30 cellular contexts compared by ENCODE assay signal in genomic region chr9:8823131-8823895, GRCh38.
A peak's percentile ranks its signal among the peaks of the same experiment; 100 is the strongest.
DNase-seq lines count a peak whose midpoint lies in the region; ATAC-seq, FAIRE-seq and TF ChIP-seq lines count a peak whose summit lies in the region.
"Had no signal": no experiment of that assay in that cellular context is flagged by ENCODE, and none has a peak within 500 bp of the region (broad histone marks: within the 10 kb centered on the region; RNA-seq: fewer than 3 reads in every experiment).

No MANE protein-coding gene starts in this region.

- no peaks in the 10 kb centered on the region for H3K36me3 ChIP-seq in kidney (ENCODE audit: control insufficient read depth in 1 of 2, insufficient read depth in 2 of 2, low read length in 2 of 2)
- H3K36me3 ChIP-seq in neural progenitor cell, result no peaks in the 10 kb centered on the region
- no peaks in the 10 kb centered on the region for H3K36me3 ChIP-seq in mesendoderm (ENCODE audit: control insufficient read depth, insufficient read depth, low read length)
- H3K36me3 ChIP-seq: gastroesophageal sphincter, uterus had no signal

- no peaks in the 10 kb centered on the region for H3K9me3 ChIP-seq in kidney (ENCODE audit: control insufficient read depth in 1 of 2, low read length in 2 of 2)
- H3K9me3 ChIP-seq in neural progenitor cell (ENCODE audit: low read depth), result no peaks in the 10 kb centered on the region
- H3K9me3 ChIP-seq: gastroesophageal sphincter, uterus had no signal

- H3K4me1 Mint-ChIP-seq in WTC11 (peaks cover 47% of the 10 kb centered on the region), neural progenitor cell (peaks cover 50% of the 10 kb centered on the region)
- H3K4me1 Mint-ChIP-seq: activated T-helper 17 cell treated with anti-CD3 and anti-CD28 coated beads, Interleukin-2, amount 50 U/mL, for 72 hours; natural killer cell; stimulated activated effector memory CD8-positive, alpha-beta T cell treated with anti-CD3 and anti-CD28 coated beads, Interleukin-12 subunit alpha, Interleukin-12 subunit beta, amount 100 ng/mL, for 72 hours had no signal

- H2AK5ac ChIP-seq in mesendoderm (ENCODE audit: low read length), result no peak overlapping the region

- intact Hi-C loops in kidney (cut with DNase I), result no loop called here

- H3F3A ChIP-seq in neural progenitor cell (ENCODE audit: low read depth), result peaks cover 5% of the 10 kb centered on the region

- H3K4me3 Mint-ChIP-seq in WTC11 (no peak overlapping the region), neural progenitor cell (no peak overlapping the region)
- H3K4me3 Mint-ChIP-seq: activated CD8-positive, alpha-beta T cell treated with anti-CD3 and anti-CD28 coated beads for 36 hours; activated naive CD8-positive, alpha-beta T cell; activated T-helper 17 cell treated with anti-CD3 and anti-CD28 coated beads, Interleukin-2, amount 50 U/mL, for 72 hours; natural killer cell; stimulated activated effector memory CD8-positive, alpha-beta T cell treated with anti-CD3 and anti-CD28 coated beads, Interleukin-12 subunit alpha, Interleukin-12 subunit beta, amount 100 ng/mL, for 72 hours had no signal

- H3K56ac ChIP-seq in mesendoderm (ENCODE audit: low read length), result no peak overlapping the region

- TF ChIP-seq CTCF in WTC11 (IDR thresholded peaks at IDR 0.05) (no peak), kidney (IDR thresholded peaks at IDR 0.05; ENCODE audit: borderline replicate concordance, extremely low read depth, insufficient read depth) (no peak), neural progenitor cell (IDR thresholded peaks at IDR 0.05) (no peak)

- CTCF ChIA-PET in WTC11 (lab: Charles Lee), result no interaction called here

- H3K4me2 ChIP-seq in neural progenitor cell (peak overlapping the region; percentile 1), mesendoderm (ENCODE audit: low read length) (no peak overlapping the region)

- peak overlapping the region in 1 of 2 donors; percentile 40 for H3K4me3 ChIP-seq in kidney (ENCODE audit: low read length in 2 of 2)
- no peak overlapping the region for H3K4me3 ChIP-seq in neural progenitor cell
- H3K4me3 ChIP-seq in mesendoderm (ENCODE audit: low read length), result no peak overlapping the region
- H3K4me3 ChIP-seq: gastroesophageal sphincter, SK-N-MC, uterus had no signal

- no peak for FAIRE-seq in kidney (lab: Jason Lieb, UNC)
- FAIRE-seq: A204.1, HTR-8/SVneo had no signal

- peak overlapping the region; percentile 26; the same call in 1 of the 2 replicates for H3K27ac Mint-ChIP-seq in WTC11
- H3K27ac Mint-ChIP-seq in neural progenitor cell, result peak overlapping the region; percentile 3
- H3K27ac Mint-ChIP-seq: activated CD8-positive, alpha-beta T cell treated with anti-CD3 and anti-CD28 coated beads for 36 hours; activated naive CD8-positive, alpha-beta T cell; activated T-helper 17 cell treated with anti-CD3 and anti-CD28 coated beads, Interleukin-2, amount 50 U/mL, for 72 hours; natural killer cell; stimulated activated effector memory CD8-positive, alpha-beta T cell treated with anti-CD3 and anti-CD28 coated beads, Interleukin-12 subunit alpha, Interleukin-12 subunit beta, amount 100 ng/mL, for 72 hours had no signal

- H3K79me1 ChIP-seq in mesendoderm (ENCODE audit: low read length), result peaks cover 3% of the 10 kb centered on the region

- peak overlapping the region in 1 of 2 donors; percentile 47 for H3K9ac ChIP-seq in kidney (ENCODE audit: low read length in 2 of 2)
- no peak overlapping the region for H3K9ac ChIP-seq in neural progenitor cell
- H3K9ac ChIP-seq in mesendoderm (ENCODE audit: low read length), result no peak overlapping the region
- H3K9ac ChIP-seq: parathyroid adenoma had no signal

- H3K23ac ChIP-seq in mesendoderm (ENCODE audit: low read length), result no peak overlapping the region

- H3K27me3 Mint-ChIP-seq in WTC11 (ENCODE audit: low read depth) (no peaks in the 10 kb centered on the region), neural progenitor cell (ENCODE audit: insufficient read depth, low read depth) (peaks cover 3% of the 10 kb centered on the region)
- H3K27me3 Mint-ChIP-seq: activated CD8-positive, alpha-beta T cell treated with anti-CD3 and anti-CD28 coated beads for 36 hours; activated naive CD8-positive, alpha-beta T cell; activated T-helper 17 cell treated with anti-CD3 and anti-CD28 coated beads, Interleukin-2, amount 50 U/mL, for 72 hours had no signal

- H4K8ac ChIP-seq in mesendoderm (ENCODE audit: low read depth, low read length), result no peak overlapping the region

- H3K27ac ChIP-seq in kidney (ENCODE audit: low read depth in 2 of 2, low read length in 2 of 2), result peak overlapping the region; percentile 77 to 83
- H3K27ac ChIP-seq in neural progenitor cell, result peak overlapping the region; percentile 47
- H3K27ac ChIP-seq in mesendoderm (ENCODE audit: low read depth, low read length), result no peak overlapping the region
- H3K27ac ChIP-seq: gastroesophageal sphincter, parathyroid adenoma, SK-N-MC, uterus had no signal

- no peaks in the 10 kb centered on the region for H3K36me3 Mint-ChIP-seq in WTC11
- peaks cover 26% of the 10 kb centered on the region for H3K36me3 Mint-ChIP-seq in neural progenitor cell
- H3K36me3 Mint-ChIP-seq: activated naive CD8-positive, alpha-beta T cell; natural killer cell; stimulated activated effector memory CD8-positive, alpha-beta T cell treated with anti-CD3 and anti-CD28 coated beads, Interleukin-12 subunit alpha, Interleukin-12 subunit beta, amount 100 ng/mL, for 72 hours had no signal

- H3K18ac ChIP-seq in mesendoderm (ENCODE audit: low read length), result no peak overlapping the region

- H3K4me1 ChIP-seq in kidney (ENCODE audit: control insufficient read depth in 1 of 2, insufficient read depth in 1 of 2, low read depth in 1 of 2, low read length in 2 of 2), result peaks cover 2 to 15% of the 10 kb centered on the region in 2 donors
- H3K4me1 ChIP-seq in neural progenitor cell, result peaks cover 16% of the 10 kb centered on the region
- H3K4me1 ChIP-seq in mesendoderm (ENCODE audit: control insufficient read depth, low read depth, low read length), result no peaks in the 10 kb centered on the region
- H3K4me1 ChIP-seq: gastroesophageal sphincter, parathyroid adenoma, uterus had no signal

- ATAC-seq in WTC11, result no peak
- ATAC-seq: activated CD8-positive, alpha-beta T cell treated with anti-CD3 and anti-CD28 coated beads for 36 hours; activated T-helper 17 cell treated with anti-CD3 and anti-CD28 coated beads, Interleukin-2, amount 50 U/mL, for 72 hours; gastroesophageal sphincter; natural killer cell; sciatic nerve; stimulated activated effector memory CD8-positive, alpha-beta T cell treated with anti-CD3 and anti-CD28 coated beads, Interleukin-12 subunit alpha, Interleukin-12 subunit beta, amount 100 ng/mL, for 72 hours had no signal

- H3K9me3 Mint-ChIP-seq in WTC11 (peaks cover 3% of the 10 kb centered on the region; the same call in 1 of the 2 replicates), neural progenitor cell (peaks cover 8% of the 10 kb centered on the region)
- H3K9me3 Mint-ChIP-seq: activated CD8-positive, alpha-beta T cell treated with anti-CD3 and anti-CD28 coated beads for 36 hours; activated T-helper 17 cell treated with anti-CD3 and anti-CD28 coated beads, Interleukin-2, amount 50 U/mL, for 72 hours had no signal

- no peak overlapping the region for H2BK5ac ChIP-seq in mesendoderm (ENCODE audit: low read length)

- POLR2A ChIA-PET in WTC11 (lab: Charles Lee), result no interaction called here

- no peak overlapping the region for H2BK120ac ChIP-seq in mesendoderm (ENCODE audit: low read depth, low read length)

- no peaks in the 10 kb centered on the region for H4K20me1 ChIP-seq in neural progenitor cell (ENCODE audit: low read depth)

- no peak overlapping the region for H2AFZ ChIP-seq in neural progenitor cell (replicated peaks)
- H2AFZ ChIP-seq: parathyroid adenoma had no signal

- H3K27me3 ChIP-seq in neural progenitor cell (no peaks in the 10 kb centered on the region), mesendoderm (ENCODE audit: insufficient read depth, low read length, poor library complexity) (no peaks in the 10 kb centered on the region)
- H3K27me3 ChIP-seq: gastroesophageal sphincter, uterus had no signal

- no peak overlapping the region for H4K5ac ChIP-seq in mesendoderm (ENCODE audit: low read length)

- DNase-seq in Daoy (ENCODE audit: low read depth), result peak; percentile 34
- DNase-seq in WTC11 (ENCODE audit: low spot score), result no peak
- DNase-seq in kidney, result no peak
- no peak for DNase-seq in neural progenitor cell (ENCODE audit: low spot score)
- no peak for DNase-seq in activated naive CD4-positive, alpha-beta T cell treated with Interleukin-2 at 50 U/mL for 16 hours
- DNase-seq in NCI-H2029 treated with DMSO at 0.1 percent for 48 hours (lab: John Stamatoyannopoulos, UW), result no peak
- DNase-seq in mesendoderm, result no peak
- DNase-seq in nucleus accumbens (lab: John Stamatoyannopoulos, UW), result no peak
- DNase-seq: activated CD8-positive, alpha-beta T cell treated with anti-CD3 and anti-CD28 coated beads for 36 hours; anterior cingulate cortex; caudate nucleus; cortex of kidney; HCEC 1CT; hypothalamus; KG1; MM.1S; natural killer cell; NCI-H1417; stimulated activated CD4-positive, alpha-beta T cell treated with anti-CD3 and anti-CD28 coated beads, Interleukin-4, amount 100 ng/mL, for 24 hours; T-helper 2 cell; uterus had no signal

- no peak overlapping the region for H2BK15ac ChIP-seq in mesendoderm (replicated peaks; ENCODE audit: low read depth)

- H3K79me2 ChIP-seq in neural progenitor cell (ENCODE audit: low read depth), result peaks cover 60% of the 10 kb centered on the region
- peaks cover 3% of the 10 kb centered on the region for H3K79me2 ChIP-seq in mesendoderm (ENCODE audit: control insufficient read depth, insufficient read depth, low read length)
- H3K79me2 ChIP-seq: parathyroid adenoma had no signal

- WGBS in mesendoderm (ENCODE audit: extremely low coverage, insufficient coverage, low lambda C conversion rate), result no CpG with 5 or more reads among the region's 10 CpGs

- H3K4ac ChIP-seq in mesendoderm (ENCODE audit: low read depth, low read length), result no peak overlapping the region

TF ChIP-seq in WTC11, 78 proteins besides CTCF, POLR2A, EP300 and RAD21 (continues in another document):
- no peak for TF ChIP-seq SMAD3 (CRISPR knock-in tag; IDR thresholded peaks at IDR 0.05; ENCODE audit: borderline replicate concordance)
- no peak for TF ChIP-seq TEAD4 (CRISPR knock-in tag; IDR thresholded peaks at IDR 0.05)
- no peak for TF ChIP-seq ZBTB43 (CRISPR knock-in tag; IDR thresholded peaks at IDR 0.05)
